Comparison of ENCODE assay signal across 1 cellular context in genomic region chr4:85127653-85128052, GRCh38.
A peak's percentile ranks its signal among the peaks of the same experiment; 100 is the strongest.
TF ChIP-seq lines count a peak whose summit lies in the region.

No MANE protein-coding gene starts in this region.

TF ChIP-seq in GM23338, 12 proteins besides CTCF, POLR2A, EP300 and RAD21 (continued from another document):
- TF ChIP-seq ZNF462 (CRISPR knock-in tag; IDR thresholded peaks at IDR 0.05): peak; percentile 78
- TF ChIP-seq CREB1 (CRISPR knock-in tag; IDR thresholded peaks at IDR 0.05; ENCODE audit: low read depth): peak; percentile 47; the same call in 1 of the 2 replicates
- TF ChIP-seq ZNF114 (CRISPR knock-in tag; IDR thresholded peaks at IDR 0.05): no peak
